ENCODE assay signal across 8 cellular contexts in the genomic region with DNA sequence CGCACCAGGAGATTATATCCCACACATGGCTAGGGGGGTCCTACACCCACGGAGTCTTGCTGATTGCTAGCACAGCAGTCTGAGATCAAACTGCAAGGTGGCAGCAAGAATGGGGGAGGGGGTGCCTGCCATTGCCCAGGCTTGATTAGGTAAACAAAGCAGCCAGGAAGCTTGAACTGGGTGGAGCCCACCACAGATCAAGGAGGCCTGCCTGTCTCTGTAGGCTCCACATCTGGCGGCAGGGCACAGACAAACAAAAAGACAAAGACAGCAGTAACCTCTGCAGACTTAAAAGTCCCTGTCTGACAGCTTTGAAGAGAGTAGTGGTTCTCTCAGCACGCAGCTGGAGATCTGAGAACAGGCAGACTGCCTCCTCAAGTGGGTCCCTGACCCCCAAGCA. TPM values are rescaled to one million over a fixed set of nuclear protein-coding genes. Genes with fewer than 3 reads are reported as not detected.
A peak's percentile ranks its signal among the peaks of the same experiment; 100 is the strongest.
DNase-seq lines count a peak whose midpoint lies in the region; ATAC-seq and TF ChIP-seq lines count a peak whose summit lies in the region.
"Not testable (repeated sequence)": the region's sequence is repeated elsewhere in the genome, so short reads cannot be mapped to it uniquely, and the experiment has no call there.

No MANE protein-coding gene starts in this region.

- H3K36me3 ChIP-seq in CD4-positive, CD25-positive, alpha-beta regulatory T cell (ENCODE audit: control insufficient read depth, insufficient read depth, low read length); CD8-positive, alpha-beta T cell (ENCODE audit: insufficient read depth, low read length); naive thymus-derived CD4-positive, alpha-beta T cell (ENCODE audit: control insufficient read depth in 2 of 3, insufficient read depth in 3 of 3, low read length in 3 of 3): not testable (repeated sequence)

- not testable (repeated sequence) for H3K9me3 ChIP-seq in CD4-positive, CD25-positive, alpha-beta regulatory T cell (ENCODE audit: control insufficient read depth in 2 of 2, low read length in 2 of 2); CD8-positive, alpha-beta T cell (ENCODE audit: low read length); T-helper 17 cell (ENCODE audit: control insufficient read depth, low read length, poor library complexity, severe bottlenecking); naive thymus-derived CD4-positive, alpha-beta T cell (ENCODE audit: control insufficient read depth in 2 of 3, low read length in 3 of 3)

- H3K9me3 Mint-ChIP-seq in CD4-positive, CD25-positive, alpha-beta regulatory T cell; CD8-positive, alpha-beta T cell; activated naive CD4-positive, alpha-beta T cell treated with anti-CD3 and anti-CD28 coated beads, Interleukin-2, amount 50 U/mL, for 24 hours; naive thymus-derived CD4-positive, alpha-beta T cell; stimulated activated naive CD8-positive, alpha-beta T cell treated with anti-CD3 and anti-CD28 coated beads, Interleukin-15, amount 100 ng/mL, for 72 hours: not testable (repeated sequence)

- POLR2A ChIA-PET in CD8-positive, alpha-beta T cell (lab: Charles Lee); naive thymus-derived CD4-positive, alpha-beta T cell (lab: Charles Lee): not testable (repeated sequence)

- H3K4me3 ChIP-seq in CD4-positive, CD25-positive, alpha-beta regulatory T cell (ENCODE audit: low read depth, low read length); CD8-positive, alpha-beta T cell (ENCODE audit: low read depth, low read length); Jurkat, Clone E6-1 (ENCODE audit: low read length); naive thymus-derived CD4-positive, alpha-beta T cell (ENCODE audit: low read length): not testable (repeated sequence)

- not testable (repeated sequence) for TF ChIP-seq CTCF in CD8-positive, alpha-beta T cell (IDR thresholded peaks at IDR 0.05)

- CTCF ChIA-PET in CD8-positive, alpha-beta T cell (lab: Charles Lee); naive thymus-derived CD4-positive, alpha-beta T cell (lab: Charles Lee): not testable (repeated sequence)

- not testable (repeated sequence) for ATAC-seq in CD4-positive, CD25-positive, alpha-beta regulatory T cell (ENCODE audit: low read depth in 2 of 2); CD8-positive, alpha-beta T cell; T-helper 17 cell; naive thymus-derived CD4-positive, alpha-beta T cell; stimulated activated naive CD8-positive, alpha-beta T cell treated with anti-CD3 and anti-CD28 coated beads, Interleukin-15, amount 100 ng/mL, for 72 hours

- peak in 2 of 3 donors; percentile 40 to 51 for DNase-seq in CD4-positive, CD25-positive, alpha-beta regulatory T cell
- peak in 4 of 7 experiments; percentile 0 to 50 (median 18) for DNase-seq in CD8-positive, alpha-beta T cell
- DNase-seq in Jurkat, Clone E6-1 (ENCODE audit: low read depth, low spot score) = peak; percentile 20
- DNase-seq in T-helper 17 cell; stimulated activated naive CD8-positive, alpha-beta T cell treated with anti-CD3 and anti-CD28 coated beads, Interleukin-15, amount 100 ng/mL, for 72 hours: not testable (repeated sequence)
- DNase-seq in activated effector memory CD4-positive, alpha-beta T cell treated with Interleukin-2 at 50 U/mL for 16 hours = peak; percentile 7
- DNase-seq in naive thymus-derived CD4-positive, alpha-beta T cell = peak in 7 of 9 donors; percentile 12 to 67 (median 53)

- not testable (repeated sequence) for H3K4me1 ChIP-seq in CD4-positive, CD25-positive, alpha-beta regulatory T cell (ENCODE audit: control insufficient read depth, insufficient read depth, low read length, poor library complexity, severe bottlenecking); CD8-positive, alpha-beta T cell (ENCODE audit: insufficient read depth, low read length); naive thymus-derived CD4-positive, alpha-beta T cell (ENCODE audit: control insufficient read depth in 2 of 2, insufficient read depth in 2 of 2, low read length in 2 of 2)

- intact Hi-C loops in CD8-positive, alpha-beta T cell (cut with DNase I, micrococcal nuclease) = not testable (repeated sequence)
- intact Hi-C loops in naive thymus-derived CD4-positive, alpha-beta T cell (cut with micrococcal nuclease) = loop anchor here in 1 of 2 donors (1.0 kb wide), 1 partner anchor 40 kb away; no protein-coding TSS in a partner anchor

- H3K27ac ChIP-seq in CD4-positive, CD25-positive, alpha-beta regulatory T cell (ENCODE audit: insufficient read depth, low read length, poor library complexity, severe bottlenecking); CD8-positive, alpha-beta T cell (ENCODE audit: low read depth, low read length); naive thymus-derived CD4-positive, alpha-beta T cell (ENCODE audit: low read depth, low read length): not testable (repeated sequence)

- H3K36me3 Mint-ChIP-seq in CD4-positive, CD25-positive, alpha-beta regulatory T cell; CD8-positive, alpha-beta T cell; T-helper 17 cell (ENCODE audit: low read depth); activated naive CD4-positive, alpha-beta T cell treated with anti-CD3 and anti-CD28 coated beads, Interleukin-2, amount 50 U/mL, for 24 hours; naive thymus-derived CD4-positive, alpha-beta T cell: not testable (repeated sequence)

- peak overlapping the region in 2 of 3 donors; percentile 70 to 77 for H3K27ac Mint-ChIP-seq in CD4-positive, CD25-positive, alpha-beta regulatory T cell
- H3K27ac Mint-ChIP-seq in CD8-positive, alpha-beta T cell = not testable (repeated sequence)
- peak overlapping the region; percentile 66 for H3K27ac Mint-ChIP-seq in T-helper 17 cell
- H3K27ac Mint-ChIP-seq in activated naive CD4-positive, alpha-beta T cell treated with anti-CD3 and anti-CD28 coated beads, Interleukin-2, amount 50 U/mL, for 24 hours = peak overlapping the region; percentile 8
- peak overlapping the region in 8 of 9 donors; percentile 45 to 89 (median 66) for H3K27ac Mint-ChIP-seq in naive thymus-derived CD4-positive, alpha-beta T cell
- H3K27ac Mint-ChIP-seq in stimulated activated naive CD8-positive, alpha-beta T cell treated with anti-CD3 and anti-CD28 coated beads, Interleukin-15, amount 100 ng/mL, for 72 hours = peak overlapping the region; percentile 48 to 74

- H3K27me3 Mint-ChIP-seq in CD4-positive, CD25-positive, alpha-beta regulatory T cell; CD8-positive, alpha-beta T cell (ENCODE audit: low read depth); T-helper 17 cell; activated naive CD4-positive, alpha-beta T cell treated with anti-CD3 and anti-CD28 coated beads, Interleukin-2, amount 50 U/mL, for 24 hours; naive thymus-derived CD4-positive, alpha-beta T cell; stimulated activated naive CD8-positive, alpha-beta T cell treated with anti-CD3 and anti-CD28 coated beads, Interleukin-15, amount 100 ng/mL, for 72 hours: not testable (repeated sequence)

- peak overlapping the region in 2 of 4 donors; percentile 19 to 42 for H3K4me3 Mint-ChIP-seq in CD4-positive, CD25-positive, alpha-beta regulatory T cell
- H3K4me3 Mint-ChIP-seq in CD8-positive, alpha-beta T cell; T-helper 17 cell; stimulated activated naive CD8-positive, alpha-beta T cell treated with anti-CD3 and anti-CD28 coated beads, Interleukin-15, amount 100 ng/mL, for 72 hours: not testable (repeated sequence)
- H3K4me3 Mint-ChIP-seq in activated naive CD4-positive, alpha-beta T cell treated with anti-CD3 and anti-CD28 coated beads, Interleukin-2, amount 50 U/mL, for 24 hours = peak overlapping the region; percentile 54
- H3K4me3 Mint-ChIP-seq in naive thymus-derived CD4-positive, alpha-beta T cell = peak overlapping the region in 8 of 10 donors; percentile 5 to 64 (median 55)

- H3K4me1 Mint-ChIP-seq in CD4-positive, CD25-positive, alpha-beta regulatory T cell = peaks cover 0 to 31% (median 5%) of the 10 kb centered on the region in 4 donors
- peaks cover 16% of the 10 kb centered on the region for H3K4me1 Mint-ChIP-seq in CD8-positive, alpha-beta T cell (ENCODE audit: low read depth)
- not testable (repeated sequence) for H3K4me1 Mint-ChIP-seq in T-helper 17 cell
- peaks cover 40% of the 10 kb centered on the region for H3K4me1 Mint-ChIP-seq in activated naive CD4-positive, alpha-beta T cell treated with anti-CD3 and anti-CD28 coated beads, Interleukin-2, amount 50 U/mL, for 24 hours
- peaks cover 0 to 39% (median 25%) of the 10 kb centered on the region in 7 donors for H3K4me1 Mint-ChIP-seq in naive thymus-derived CD4-positive, alpha-beta T cell
- peaks cover 14% of the 10 kb centered on the region for H3K4me1 Mint-ChIP-seq in stimulated activated naive CD8-positive, alpha-beta T cell treated with anti-CD3 and anti-CD28 coated beads, Interleukin-15, amount 100 ng/mL, for 72 hours

- not testable (repeated sequence) for H3K27me3 ChIP-seq in CD4-positive, CD25-positive, alpha-beta regulatory T cell (ENCODE audit: control insufficient read depth, insufficient read depth, low read length); CD8-positive, alpha-beta T cell (ENCODE audit: insufficient read depth, low read length); naive thymus-derived CD4-positive, alpha-beta T cell (ENCODE audit: control insufficient read depth in 2 of 2, insufficient read depth in 2 of 2, low read length in 2 of 2)

RNA-seq across cellular contexts. Expression of a gene that starts 55.1 kb away (rescaled TPM):
- 26.6 TPM for total RNA-seq in CD4-positive, CD25-positive, alpha-beta regulatory T cell
- polyA plus RNA-seq in CD4-positive, CD25-positive, alpha-beta regulatory T cell = 10 to 100 TPM; 78.3 to 86.6 (median 85.8) TPM
- total RNA-seq in CD8-positive, alpha-beta T cell = 10 to 100 TPM; 13.0 to 14.7 TPM
- polyA plus RNA-seq in Jurkat, Clone E6-1 (2012; ENCODE audit: insufficient read depth, insufficient read length) = not detected
- 10 to 100 TPM; 13.1 to 13.5 TPM for total RNA-seq in T-helper 17 cell
- 10 to 100 TPM; 12.3 to 29.6 (median 20.3) TPM for total RNA-seq in naive thymus-derived CD4-positive, alpha-beta T cell
- 10 to 100 TPM; 51.0 to 51.8 TPM for polyA plus RNA-seq in naive thymus-derived CD4-positive, alpha-beta T cell
